In genomic region chr11:19259487-19260345, GRCh38 we compare ENCODE assay signal across 8 cellular contexts. TPM values are rescaled to one million over a fixed set of nuclear protein-coding genes. Genes with fewer than 3 reads are reported as not detected.
A peak's percentile ranks its signal among the peaks of the same experiment; 100 is the strongest.
DNase-seq lines count a peak whose midpoint lies in the region; ATAC-seq and TF ChIP-seq lines count a peak whose summit lies in the region.

No MANE protein-coding gene starts in this region.

- POLR2A ChIA-PET in BJ (lab: Charles Lee) = no interaction called here

- H3K9me3 ChIP-seq in right atrium auricular region = no peaks in the 10 kb centered on the region

- peak; percentile 2 for DNase-seq in BJ (ENCODE audit: low read depth)
- DNase-seq in KG1 (lab: John Stamatoyannopoulos, UW) = peak; percentile 38
- peak; percentile 64 for DNase-seq in SW480 (ENCODE audit: low spot score)
- DNase-seq in amniotic stem cell (lab: John Stamatoyannopoulos, UW) = peak; percentile 19
- DNase-seq in right atrium auricular region (ENCODE audit: low spot score) = peak; percentile 79
- DNase-seq in skeletal muscle cell (ENCODE audit: low read depth) = peak; percentile 14

- H3K4me1 ChIP-seq in right atrium auricular region = no peaks in the 10 kb centered on the region

- CTCF ChIA-PET in BJ (lab: Yijun Ruan, JAX) = interaction anchor here (0.6 to 2.6 kb wide), 34 partner anchors 9 to 503 kb away, joined by 3 to 25 read pairs (median 4); no protein-coding TSS in a partner anchor

- H3K4me3 ChIP-seq in BJ (ENCODE audit: low read depth, low read length) = no peak overlapping the region
- no peak overlapping the region for H3K4me3 ChIP-seq in right atrium auricular region
- no peak overlapping the region for H3K4me3 ChIP-seq in skeletal muscle cell (ENCODE audit: low read depth, low read length)

- no peak overlapping the region for H3K27ac ChIP-seq in right atrium auricular region

- no peaks in the 10 kb centered on the region for H3K36me3 ChIP-seq in BJ (ENCODE audit: control insufficient read depth, insufficient read depth, low read length)
- H3K36me3 ChIP-seq in right atrium auricular region = no peaks in the 10 kb centered on the region

- TF ChIP-seq CTCF in BJ (IDR thresholded peaks at IDR 0.05; ENCODE audit: insufficient read depth, low read depth, low read length) = peak; percentile 96
- peak; percentile 93 to 96 for TF ChIP-seq CTCF in right atrium auricular region (IDR thresholded peaks at IDR 0.05)

- H3K27me3 ChIP-seq in BJ (ENCODE audit: control insufficient read depth, insufficient read depth, low read length) (peaks cover 8% of the 10 kb centered on the region), right atrium auricular region (no peaks in the 10 kb centered on the region)

- peak; percentile 60 for ATAC-seq in GM19025 (IDR thresholded peaks at IDR 0.05; ENCODE audit: low read depth, unreplicated experiment)
- no peak for ATAC-seq in GM18519 (IDR thresholded peaks at IDR 0.05; ENCODE audit: low FRiP score, unreplicated experiment)

RNA-seq across cellular contexts. Expression of gene E2F8, which starts 19.0 kb away (rescaled TPM):
- 2.0 and 2.1 TPM in 2 replicates for polyA plus RNA-seq in BJ (2011; rRNA removed)
- polyA minus RNA-seq in BJ (2011; rRNA and poly(A)+ RNA removed) = 1.3 and 1.8 TPM in 2 replicates
- 1 to 10 TPM; 1.7 to 2.2 TPM for total RNA-seq in right atrium auricular region

RNA-seq across cellular contexts. Expression of gene CSRP3, which starts 57.9 kb away (rescaled TPM):
- not detected in 2 replicates for polyA plus RNA-seq in BJ (2011; rRNA removed)
- polyA minus RNA-seq in BJ (2011; rRNA and poly(A)+ RNA removed) = not detected in 2 replicates
- 1,000 to 10,000 TPM; 1,021 to 1,621 TPM for total RNA-seq in right atrium auricular region

Comparison
In these comparisons a context has a peak if more than half of its experiments do, and no peak if none do; other contexts are left out.
1. DNase-seq: peak in every context shown above with its lines; median percentile 79 in right atrium auricular region; 64 in SW480; 38 in KG1; 19 in amniotic stem cell; 14 in skeletal muscle cell; 2 in BJ.